Comparison of ENCODE assay signal across 17 cellular contexts in genomic region chr20:44356353-44356723, GRCh38. TPM values are rescaled to one million over a fixed set of nuclear protein-coding genes. Genes with fewer than 3 reads are reported as not detected.
A peak's percentile ranks its signal among the peaks of the same experiment; 100 is the strongest.
DNase-seq lines count a peak whose midpoint lies in the region; ATAC-seq and TF ChIP-seq lines count a peak whose summit lies in the region.
"Had no signal": no experiment of that assay in that cellular context is flagged by ENCODE, and none has a peak within 500 bp of the region (broad histone marks: within the 10 kb centered on the region; RNA-seq: fewer than 3 reads in every experiment).

No MANE protein-coding gene starts in this region.

- H3K27me3 Mint-ChIP-seq in activated naive CD8-positive, alpha-beta T cell treated with anti-CD3 and anti-CD28 coated beads for 36 hours, result no peaks in the 10 kb centered on the region
- H3K27me3 Mint-ChIP-seq in activated naive CD8-positive, alpha-beta T cell treated with anti-CD3 and anti-CD28 coated beads, Interleukin-2, amount 50 U/mL, for 24 hours, result peaks cover 12% of the 10 kb centered on the region
- H3K27me3 Mint-ChIP-seq in nephron (ENCODE audit: low read depth), result peaks cover 1% of the 10 kb centered on the region

- H3K4me3 ChIP-seq in fibroblast of pulmonary artery (replicated peaks; ENCODE audit: low read depth, low read length) (no peak overlapping the region), transverse colon (peak overlapping the region in 3 of 4 donors; percentile 50 to 66 (median 57)), trophoblast cell (ENCODE audit: low read depth, low read length) (no peak overlapping the region)
- H3K4me3 ChIP-seq: BLaER1 treated with 17β-estradiol and CSF1 and Interleukin-3, amounts not matched to agents 10 nM and 100 nM; GM23248 had no signal

- no peak overlapping the region for H3K18ac ChIP-seq in trophoblast cell (ENCODE audit: low read length)

- no peak overlapping the region for H4K12ac ChIP-seq in trophoblast cell (ENCODE audit: low read depth, low read length)

- intact Hi-C loops in transverse colon (cut with DNase I; ENCODE audit: low total_unique reads), result no loop called here

- H3K14ac ChIP-seq in trophoblast cell (ENCODE audit: low read length), result no peak overlapping the region

- 17 to 56% methylated on average over 2 to 14 of the region's 14 CpGs for WGBS in transverse colon (ENCODE audit: low coverage in 1 of 2), 2 donors
- WGBS in trophoblast cell (ENCODE audit: extremely low coverage, insufficient coverage, insufficient read length), result no CpG with 5 or more reads among the region's 14 CpGs

- no peak overlapping the region for H3K4me3 Mint-ChIP-seq in activated naive CD8-positive, alpha-beta T cell treated with anti-CD3 and anti-CD28 coated beads for 36 hours
- H3K4me3 Mint-ChIP-seq in activated naive CD8-positive, alpha-beta T cell treated with anti-CD3 and anti-CD28 coated beads, Interleukin-2, amount 50 U/mL, for 24 hours, result no peak overlapping the region
- peak overlapping the region in 1 of 3 experiments; percentile 17 for H3K4me3 Mint-ChIP-seq in nephron

- no peak overlapping the region for H2BK120ac ChIP-seq in trophoblast cell (ENCODE audit: insufficient read depth, low read length, poor library complexity)

- H3K9ac ChIP-seq in trophoblast cell (ENCODE audit: low read length), result no peak overlapping the region
- H3K9ac ChIP-seq: BLaER1 treated with 17β-estradiol and CSF1 and Interleukin-3, amounts not matched to agents 10 nM and 100 nM; GM23248 had no signal

- peaks cover 4 to 49% (median 20%) of the 10 kb centered on the region in 4 donors for H3K4me1 ChIP-seq in transverse colon
- H3K4me1 ChIP-seq in trophoblast cell (ENCODE audit: control insufficient read depth in 1 of 2, insufficient read depth in 2 of 2, low read length in 2 of 2), result peaks cover 6% of the 10 kb centered on the region in 2 experiments
- H3K4me1 ChIP-seq: BLaER1 treated with 17β-estradiol and CSF1 and Interleukin-3, amounts not matched to agents 10 nM and 100 nM had no signal

- H2AK5ac ChIP-seq in trophoblast cell (ENCODE audit: low read length), result no peak overlapping the region

- H3K36me3 ChIP-seq in transverse colon (no peaks in the 10 kb centered on the region), trophoblast cell (ENCODE audit: control insufficient read depth in 1 of 2, insufficient read depth in 2 of 2, low read length in 2 of 2) (no peaks in the 10 kb centered on the region)
- H3K36me3 ChIP-seq: BLaER1 treated with 17β-estradiol and CSF1 and Interleukin-3, amounts not matched to agents 10 nM and 100 nM had no signal

- H3K4me1 Mint-ChIP-seq in activated naive CD8-positive, alpha-beta T cell treated with anti-CD3 and anti-CD28 coated beads for 36 hours, result no peaks in the 10 kb centered on the region
- H3K4me1 Mint-ChIP-seq in activated naive CD8-positive, alpha-beta T cell treated with anti-CD3 and anti-CD28 coated beads, Interleukin-2, amount 50 U/mL, for 24 hours, result no peaks in the 10 kb centered on the region
- H3K4me1 Mint-ChIP-seq in nephron, result peaks cover 10% of the 10 kb centered on the region

- no peak for DNase-seq in activated naive CD8-positive, alpha-beta T cell treated with anti-CD3 and anti-CD28 coated beads for 36 hours
- DNase-seq in activated naive CD8-positive, alpha-beta T cell treated with anti-CD3 and anti-CD28 coated beads, Interleukin-2, amount 50 U/mL, for 24 hours, result no peak
- DNase-seq in fibroblast of pulmonary artery (ENCODE audit: low read depth) (peak; percentile 30), transverse colon (no peak), globus pallidus (ENCODE audit: low spot score) (no peak), trophoblast cell (no peak)
- DNase-seq: GM23248, KBM-7, NCI-H2081 treated with DMSO at 0.1 percent for 48 hours, NCI-H2227 treated with DMSO at 0.1 percent for 48 hours, NCI-H526 treated with DMSO at 0.1 percent for 48 hours, RPMI8226 had no signal

- H3K9me3 ChIP-seq in transverse colon (no peaks in the 10 kb centered on the region), trophoblast cell (ENCODE audit: insufficient read depth, low read depth, low read length) (no peaks in the 10 kb centered on the region)
- H3K9me3 ChIP-seq: BLaER1 treated with 17β-estradiol and CSF1 and Interleukin-3, amounts not matched to agents 10 nM and 100 nM had no signal

- no peak overlapping the region for H3K4me2 ChIP-seq in trophoblast cell (ENCODE audit: low read length)
- H3K4me2 ChIP-seq: BLaER1 treated with 17β-estradiol and CSF1 and Interleukin-3, amounts not matched to agents 10 nM and 100 nM had no signal

- no peaks in the 10 kb centered on the region for H3K79me2 ChIP-seq in trophoblast cell (ENCODE audit: control insufficient read depth, insufficient read depth, low read length, poor library complexity)

- H3K4ac ChIP-seq in trophoblast cell (ENCODE audit: low read depth, low read length), result no peak overlapping the region

- no peak for TF ChIP-seq POLR2A in transverse colon (IDR thresholded peaks at IDR 0.05)

- no peak overlapping the region for H2BK5ac ChIP-seq in trophoblast cell (ENCODE audit: low read depth, low read length, poor library complexity)

- H2BK12ac ChIP-seq in trophoblast cell (ENCODE audit: low read length), result no peak overlapping the region

- no peak for ATAC-seq in activated naive CD8-positive, alpha-beta T cell treated with anti-CD3 and anti-CD28 coated beads, Interleukin-2, amount 50 U/mL, for 24 hours
- no peak for ATAC-seq in HG03045 (IDR thresholded peaks at IDR 0.05; ENCODE audit: unreplicated experiment)

- in situ Hi-C loops in transverse colon (cut with MboI; ENCODE audit: low pct_ligation_motif_present in 1 of 4, low pct_unique_long_range_greater_than_20kb in 1 of 4, low sequenced_read_pairs in 3 of 4), result no loop called here

- H3K27me3 ChIP-seq in transverse colon, result no peaks in the 10 kb centered on the region
- no peaks in the 10 kb centered on the region for H3K27me3 ChIP-seq in trophoblast cell (ENCODE audit: insufficient read depth, low read length)
- H3K27me3 ChIP-seq: BLaER1 treated with 17β-estradiol and CSF1 and Interleukin-3, amounts not matched to agents 10 nM and 100 nM had no signal

- TF ChIP-seq CTCF in fibroblast of pulmonary artery (IDR thresholded peaks at IDR 0.05; ENCODE audit: low read length, missing control alignments) (no peak), nephron (IDR thresholded peaks at IDR 0.05; ENCODE audit: unreplicated experiment in 3 of 3) (no peak), transverse colon (IDR thresholded peaks at IDR 0.05) (no peak)

- H3K27ac ChIP-seq in transverse colon (peak overlapping the region; percentile 88 to 95 (median 92)), trophoblast cell (ENCODE audit: low read depth, low read length) (no peak overlapping the region)
- H3K27ac ChIP-seq: 22Rv1; BLaER1 treated with 17β-estradiol and CSF1 and Interleukin-3, amounts not matched to agents 10 nM and 100 nM; GM23248 had no signal

- TF ChIP-seq EP300 in transverse colon (IDR thresholded peaks at IDR 0.05; ENCODE audit: low read depth), result no peak

- no peak overlapping the region for H4K8ac ChIP-seq in trophoblast cell (ENCODE audit: low read depth, low read length)

- no peaks in the 10 kb centered on the region for H3K79me1 ChIP-seq in trophoblast cell (ENCODE audit: low read length)

- H3K36me3 Mint-ChIP-seq in activated naive CD8-positive, alpha-beta T cell treated with anti-CD3 and anti-CD28 coated beads for 36 hours, result no peaks in the 10 kb centered on the region
- H3K36me3 Mint-ChIP-seq in activated naive CD8-positive, alpha-beta T cell treated with anti-CD3 and anti-CD28 coated beads, Interleukin-2, amount 50 U/mL, for 24 hours (ENCODE audit: low read depth), result no peaks in the 10 kb centered on the region
- H3K36me3 Mint-ChIP-seq in nephron (ENCODE audit: low read depth), result no peaks in the 10 kb centered on the region

- no peaks in the 10 kb centered on the region for H3K9me3 Mint-ChIP-seq in activated naive CD8-positive, alpha-beta T cell treated with anti-CD3 and anti-CD28 coated beads for 36 hours
- no peaks in the 10 kb centered on the region for H3K9me3 Mint-ChIP-seq in activated naive CD8-positive, alpha-beta T cell treated with anti-CD3 and anti-CD28 coated beads, Interleukin-2, amount 50 U/mL, for 24 hours
- no peaks in the 10 kb centered on the region for H3K9me3 Mint-ChIP-seq in nephron

- H3K27ac Mint-ChIP-seq in activated naive CD8-positive, alpha-beta T cell treated with anti-CD3 and anti-CD28 coated beads for 36 hours, result peak overlapping the region; percentile 17
- no peak overlapping the region for H3K27ac Mint-ChIP-seq in activated naive CD8-positive, alpha-beta T cell treated with anti-CD3 and anti-CD28 coated beads, Interleukin-2, amount 50 U/mL, for 24 hours
- H3K27ac Mint-ChIP-seq in nephron, result peak overlapping the region in 2 of 3 experiments; percentile 19 to 31

- no peak overlapping the region for H2AFZ ChIP-seq in trophoblast cell (ENCODE audit: insufficient read depth, low read length, poor library complexity)
- H2AFZ ChIP-seq: GM23248 had no signal

- no peak overlapping the region for H3K23ac ChIP-seq in trophoblast cell (ENCODE audit: low read length)

- no peak overlapping the region for H4K91ac ChIP-seq in trophoblast cell (ENCODE audit: low read depth, low read length)

RNA-seq across cellular contexts. Expression of gene HNF4A, which starts 0.8 kb away (rescaled TPM):
- not detected for total RNA-seq in activated naive CD8-positive, alpha-beta T cell treated with anti-CD3 and anti-CD28 coated beads for 36 hours
- total RNA-seq in transverse colon, result 100 to 1,000 TPM; 173 to 471 (median 252) TPM
- 0.44 and 0.45 TPM in 2 replicates for polyA plus RNA-seq in trophoblast cell (2013)
- total RNA-seq: GM23248, OCI-LY7 had no signal
- polyA plus RNA-seq: GM23248 had no signal

RNA-seq across cellular contexts. Expression of gene R3HDML, which starts 19.5 kb away (rescaled TPM):
- total RNA-seq in activated naive CD8-positive, alpha-beta T cell treated with anti-CD3 and anti-CD28 coated beads for 36 hours, result not detected
- not detected for total RNA-seq in transverse colon
- polyA plus RNA-seq in trophoblast cell (2013), result 0.22 and 0.28 TPM in 2 replicates
- total RNA-seq: GM23248, OCI-LY7 had no signal
- polyA plus RNA-seq: GM23248 had no signal

RNA-seq across cellular contexts. Expression of gene FITM2, which starts 45.3 kb away (rescaled TPM):
- 1 to 10 TPM; 1.9 to 2.1 TPM for total RNA-seq in activated naive CD8-positive, alpha-beta T cell treated with anti-CD3 and anti-CD28 coated beads for 36 hours
- 10 to 100 TPM in 2 of 4 donors, 1 to 10 TPM in 2; 4.1 to 12.4 (median 9.7) TPM for total RNA-seq in transverse colon
- polyA plus RNA-seq in trophoblast cell (2013), result 1.8 TPM in 2 replicates

Comparison
In these comparisons a context has a peak if more than half of its experiments do, and no peak if none do; other contexts are left out.
1. H3K4me3 ChIP-seq: peak in transverse colon (3 of 4); none in fibroblast of pulmonary artery (single experiment) and trophoblast cell (single experiment).
2. RNA of gene HNF4A, which starts 0.8 kb away (total RNA-seq): 173 to 471 TPM in transverse colon; not detected in activated naive CD8-positive, alpha-beta T cell treated with anti-CD3 and anti-CD28 coated beads for 36 hours; every median in the first group is over 100 times any median in the second.